ENCODE assay signal across 28 cellular contexts in genomic region chr5:38378579-38378978, GRCh38.
"Had no signal": no experiment of that assay in that cellular context is flagged by ENCODE, and none has a peak within 500 bp of the region (broad histone marks: within the 10 kb centered on the region; RNA-seq: fewer than 3 reads in every experiment).

No MANE protein-coding gene starts in this region.

- H3K9me3 Mint-ChIP-seq: activated B cell treated with CpG ODN at 0.5 μM for 24 hours; activated CD4-positive, alpha-beta memory T cell treated with anti-CD3 and anti-CD28 coated beads, Interleukin-2, amount 10 ng/mL, durations not matched to agents 7 days and 5 days; activated naive CD4-positive, alpha-beta T cell treated with anti-CD3 and anti-CD28 coated beads, Interleukin-2, amount 10 ng/mL, durations not matched to agents 7 days and 5 days; activated naive CD8-positive, alpha-beta T cell treated with anti-CD3 and anti-CD28 coated beads, Interleukin-2, amount 50 U/mL, for 24 hours; brain; T-helper 1 cell treated with Interleukin-12 subunit alpha and Interleukin-12 subunit beta and Interleukin-4 antibody, amounts not matched to agents 30 μg/mL and 1 μg/mL, for 36 hours; T-helper 2 cell treated with Interferon-gamma antibody and Interleukin-4, amounts not matched to agents 5 μg/mL and 100 μg/mL, for 36 hours had no signal

- H3K27ac ChIP-seq: SJCRH30 had no signal

- ATAC-seq: activated CD8-positive, alpha-beta memory T cell treated with anti-CD3 and anti-CD28 coated beads, Interleukin-2, amount 10 ng/mL, durations not matched to agents 7 days and 5 days; activated naive CD8-positive, alpha-beta T cell treated with anti-CD3 and anti-CD28 coated beads, Interleukin-2, amount 50 U/mL, for 24 hours; Panc1 had no signal

- H3K4me3 Mint-ChIP-seq: activated B cell treated with CpG ODN at 0.5 μM for 24 hours; activated CD4-positive, alpha-beta memory T cell treated with anti-CD3 and anti-CD28 coated beads, Interleukin-2, amount 10 ng/mL, durations not matched to agents 7 days and 5 days; activated CD8-positive, alpha-beta memory T cell treated with anti-CD3 and anti-CD28 coated beads, Interleukin-2, amount 10 ng/mL, durations not matched to agents 7 days and 5 days; activated naive CD4-positive, alpha-beta T cell treated with anti-CD3 and anti-CD28 coated beads, Interleukin-2, amount 10 ng/mL, durations not matched to agents 7 days and 5 days; activated naive CD8-positive, alpha-beta T cell; activated naive CD8-positive, alpha-beta T cell treated with anti-CD3 and anti-CD28 coated beads, Interleukin-2, amount 50 U/mL, for 24 hours; brain; T-helper 1 cell treated with Interleukin-12 subunit alpha and Interleukin-12 subunit beta and Interleukin-4 antibody, amounts not matched to agents 30 μg/mL and 1 μg/mL, for 36 hours; T-helper 2 cell treated with Interferon-gamma antibody and Interleukin-4, amounts not matched to agents 5 μg/mL and 100 μg/mL, for 36 hours had no signal

- H3K27ac Mint-ChIP-seq: activated B cell treated with CpG ODN at 0.5 μM for 24 hours; activated CD4-positive, alpha-beta memory T cell treated with anti-CD3 and anti-CD28 coated beads, Interleukin-2, amount 10 ng/mL, durations not matched to agents 7 days and 5 days; activated CD8-positive, alpha-beta memory T cell treated with anti-CD3 and anti-CD28 coated beads, Interleukin-2, amount 10 ng/mL, durations not matched to agents 7 days and 5 days; activated naive CD4-positive, alpha-beta T cell treated with anti-CD3 and anti-CD28 coated beads, Interleukin-2, amount 10 ng/mL, durations not matched to agents 7 days and 5 days; activated naive CD8-positive, alpha-beta T cell; activated naive CD8-positive, alpha-beta T cell treated with anti-CD3 and anti-CD28 coated beads, Interleukin-2, amount 50 U/mL, for 24 hours; T-helper 1 cell treated with Interleukin-12 subunit alpha and Interleukin-12 subunit beta and Interleukin-4 antibody, amounts not matched to agents 30 μg/mL and 1 μg/mL, for 36 hours; T-helper 2 cell treated with Interferon-gamma antibody and Interleukin-4, amounts not matched to agents 5 μg/mL and 100 μg/mL, for 36 hours had no signal

- H3K36me3 ChIP-seq: SJCRH30 had no signal

- H3K4me3 ChIP-seq: SJCRH30 had no signal

- H3K36me3 Mint-ChIP-seq: activated CD8-positive, alpha-beta memory T cell treated with anti-CD3 and anti-CD28 coated beads, Interleukin-2, amount 10 ng/mL, durations not matched to agents 7 days and 5 days; activated naive CD4-positive, alpha-beta T cell treated with anti-CD3 and anti-CD28 coated beads, Interleukin-2, amount 10 ng/mL, durations not matched to agents 7 days and 5 days; activated naive CD8-positive, alpha-beta T cell; brain had no signal

- H3K4me1 ChIP-seq: SJCRH30 had no signal

- DNase-seq: activated B cell treated with CpG ODN at 0.5 μM for 24 hours; activated CD4-positive, alpha-beta memory T cell treated with anti-CD3 and anti-CD28 coated beads, Interleukin-2, amount 10 ng/mL, durations not matched to agents 7 days and 5 days; activated CD4-positive, alpha-beta T cell treated with anti-CD3 and anti-CD28 coated beads for 48 hours; activated CD4-positive, CD25-positive, alpha-beta regulatory T cell treated with anti-CD3 and anti-CD28 coated beads, Interleukin-2, amount 50 U/mL, for 72 hours; activated CD8-positive, alpha-beta memory T cell treated with anti-CD3 and anti-CD28 coated beads for 24 hours; activated CD8-positive, alpha-beta memory T cell treated with anti-CD3 and anti-CD28 coated beads, Interleukin-2, amount 10 ng/mL, durations not matched to agents 7 days and 5 days; activated CD8-positive, alpha-beta memory T cell treated with anti-CD3 and anti-CD28 coated beads, Interleukin-2, amount 50 U/mL, for 48 hours; activated effector memory CD4-positive, alpha-beta T cell treated with Interleukin-2 at 50 U/mL for 16 hours; activated naive CD4-positive, alpha-beta T cell treated with anti-CD3 and anti-CD28 coated beads, Interleukin-2, amount 10 ng/mL, durations not matched to agents 7 days and 5 days; activated naive CD8-positive, alpha-beta T cell treated with anti-CD3 and anti-CD28 coated beads, Interleukin-2, amount 50 U/mL, for 24 hours; activated T-cell treated with anti-CD3 and anti-CD28 coated beads, Interleukin-2, amount 50 U/mL, for 48 hours; anterior cingulate cortex; caudate nucleus; cerebellar nuclear complex; Karpas-422; NCI-H1105 treated with DMSO at 0.1 percent for 48 hours; NCI-H1436 treated with DMSO at 0.1 percent for 48 hours; NCI-H1694 treated with DMSO at 0.1 percent for 48 hours; NCI-H2029; NCI-H345; NCI-H524 treated with DMSO at 0.1 percent for 48 hours; SHP77; SJCRH30 had no signal

- H3K4me1 Mint-ChIP-seq: activated B cell treated with CpG ODN at 0.5 μM for 24 hours; activated CD4-positive, alpha-beta memory T cell treated with anti-CD3 and anti-CD28 coated beads, Interleukin-2, amount 10 ng/mL, durations not matched to agents 7 days and 5 days; activated CD8-positive, alpha-beta memory T cell treated with anti-CD3 and anti-CD28 coated beads, Interleukin-2, amount 10 ng/mL, durations not matched to agents 7 days and 5 days had no signal
